8 cellular contexts compared by ENCODE assay signal in genomic region chr3:39384665-39385000, GRCh38. TPM values are rescaled to one million over a fixed set of nuclear protein-coding genes. Genes with fewer than 3 reads are reported as not detected.
DNase-seq lines count a peak whose midpoint lies in the region; ATAC-seq and TF ChIP-seq lines count a peak whose summit lies in the region.

No MANE protein-coding gene starts in this region.

- H3K27me3 Mint-ChIP-seq in GM23338 (ENCODE audit: insufficient read depth, low read depth, poor library complexity): peaks cover 6% of the 10 kb centered on the region

- peaks cover 57% of the 10 kb centered on the region for H3K79me2 ChIP-seq in GM23338 (replicated peaks; ENCODE audit: insufficient read depth)

- no peaks in the 10 kb centered on the region for H3K36me3 ChIP-seq in GM23338 (ENCODE audit: insufficient read depth)

- intact Hi-C loops in right cardiac atrium (cut with DNase I): loop anchor here in 1 of 4 donors (5.0 kb wide), 1 partner anchor 197 kb away; no protein-coding TSS in a partner anchor

- peaks cover 47% of the 10 kb centered on the region for H4K20me1 ChIP-seq in GM23338 (replicated peaks; ENCODE audit: insufficient read depth)

- peak overlapping the region; percentile 88 for H3K4me3 ChIP-seq in GM23338
- peak overlapping the region; percentile 53 for H3K4me3 ChIP-seq in right cardiac atrium (ENCODE audit: low read length)
- peak overlapping the region; percentile 76 for H3K4me3 ChIP-seq in skeletal muscle cell (ENCODE audit: low read depth, low read length)

- ATAC-seq in GM23338 (no peak), right cardiac atrium (no peak), GM21526 (IDR thresholded peaks at IDR 0.05; ENCODE audit: low FRiP score, unreplicated experiment) (no peak), GM21619 (IDR thresholded peaks at IDR 0.05; ENCODE audit: unreplicated experiment) (no peak)

- H3K27ac Mint-ChIP-seq in GM23338: peak overlapping the region; percentile 87; the same call in 1 of the 2 replicates

- H3K4me1 Mint-ChIP-seq in GM23338: peaks cover 39% of the 10 kb centered on the region

- H3K27ac ChIP-seq in GM23338 (ENCODE audit: low read depth) (peak overlapping the region; percentile 77; the same call in 1 of the 2 replicates), VCaP (peak overlapping the region; percentile 97), right cardiac atrium (ENCODE audit: low read length) (peak overlapping the region; percentile 56)

- H3K9me3 Mint-ChIP-seq in GM23338: no peaks in the 10 kb centered on the region; the same call in 2 of the 3 replicates

- H3K27me3 ChIP-seq in GM23338 (ENCODE audit: insufficient read depth) (no peaks in the 10 kb centered on the region), right cardiac atrium (ENCODE audit: control insufficient read depth, insufficient read depth) (no peaks in the 10 kb centered on the region)

- no peaks in the 10 kb centered on the region for H3F3A ChIP-seq in GM23338 (replicated peaks; ENCODE audit: low read depth)

- H3K9me3 ChIP-seq in right cardiac atrium (ENCODE audit: control insufficient read depth, low read length): no peaks in the 10 kb centered on the region

- H3K4me1 ChIP-seq in GM23338 (ENCODE audit: insufficient read depth) (peaks cover 26% of the 10 kb centered on the region), right cardiac atrium (ENCODE audit: control insufficient read depth, insufficient read depth, low read length) (peaks cover 11% of the 10 kb centered on the region)

- H3K9me2 ChIP-seq in GM23338 (ENCODE audit: insufficient read depth): no peaks in the 10 kb centered on the region

- peak overlapping the region; percentile 99 for H3K4me3 Mint-ChIP-seq in GM23338

- H2AFZ ChIP-seq in GM23338: no peak overlapping the region

- 75% methylated on average over 14 of the region's 14 CpGs for WGBS in right cardiac atrium

- H3K36me3 Mint-ChIP-seq in GM23338 (ENCODE audit: low read depth): peaks cover 11% of the 10 kb centered on the region

- DNase-seq in GM23338 (ENCODE audit: low spot score) (no peak), right cardiac atrium (no peak), skeletal muscle cell (ENCODE audit: low read depth) (no peak), activated gamma-delta T cell treated with Interleukin-2 at 50 U/mL for 16 hours (no peak), cerebellar nuclear complex (lab: John Stamatoyannopoulos, UW) (no peak)

- TF ChIP-seq CTCF in GM23338 (conservative IDR thresholded peaks at IDR 0.05; ENCODE audit: low read depth in 2 of 2) (no peak), VCaP (conservative IDR thresholded peaks at IDR 0.05) (no peak)

- peak overlapping the region; percentile 80 for H3K4me2 ChIP-seq in GM23338

TF ChIP-seq in GM23338, 12 proteins besides CTCF, POLR2A, EP300 and RAD21:
- TF ChIP-seq ZNF331 (CRISPR knock-in tag; IDR thresholded peaks at IDR 0.05; ENCODE audit: low read depth) (no peak), POLR2AphosphoS5 (IDR thresholded peaks at IDR 0.05; ENCODE audit: low read depth) (no peak)
TF ChIP-seq in GM23338: peak in this region for 0.

RNA-seq across cellular contexts. Expression of gene SLC25A38, which starts 1.5 kb away (rescaled TPM):
- total RNA-seq in GM23338 (2014; rRNA removed; shearing (Covaris generic)): 35.9 and 61.9 TPM in 2 replicates
- 19.8 and 23.9 TPM in 2 replicates for polyA plus RNA-seq in GM23338 (2016; fragmentation: Nextera tagmentation; extraction: Ambion mirVana)
- total RNA-seq in right cardiac atrium: 10 to 100 TPM; 11.1 to 19.9 (median 13.0) TPM
- 13.0 TPM for polyA plus RNA-seq in right cardiac atrium

RNA-seq across cellular contexts. Expression of gene RPSA, which starts 21.9 kb away (rescaled TPM):
- total RNA-seq in GM23338 (2014; rRNA removed; shearing (Covaris generic)): 1,658 and 1,827 TPM in 2 replicates
- 1,591 and 1,731 TPM in 2 replicates for polyA plus RNA-seq in GM23338 (2016; fragmentation: Nextera tagmentation; extraction: Ambion mirVana)
- total RNA-seq in right cardiac atrium: 100 to 1,000 TPM; 446 to 642 (median 525) TPM
- polyA plus RNA-seq in right cardiac atrium: 619 TPM

RNA-seq across cellular contexts. Expression of gene CCR8, which starts 55.1 kb away (rescaled TPM):
- not detected in 2 replicates for total RNA-seq in GM23338 (2014; rRNA removed; shearing (Covaris generic))
- polyA plus RNA-seq in GM23338 (2016; fragmentation: Nextera tagmentation; extraction: Ambion mirVana) (0.23 and 0.55 TPM in 2 replicates), right cardiac atrium (not detected)
- not detected for total RNA-seq in right cardiac atrium
